19 cellular contexts compared by ENCODE assay signal in the genomic region with DNA sequence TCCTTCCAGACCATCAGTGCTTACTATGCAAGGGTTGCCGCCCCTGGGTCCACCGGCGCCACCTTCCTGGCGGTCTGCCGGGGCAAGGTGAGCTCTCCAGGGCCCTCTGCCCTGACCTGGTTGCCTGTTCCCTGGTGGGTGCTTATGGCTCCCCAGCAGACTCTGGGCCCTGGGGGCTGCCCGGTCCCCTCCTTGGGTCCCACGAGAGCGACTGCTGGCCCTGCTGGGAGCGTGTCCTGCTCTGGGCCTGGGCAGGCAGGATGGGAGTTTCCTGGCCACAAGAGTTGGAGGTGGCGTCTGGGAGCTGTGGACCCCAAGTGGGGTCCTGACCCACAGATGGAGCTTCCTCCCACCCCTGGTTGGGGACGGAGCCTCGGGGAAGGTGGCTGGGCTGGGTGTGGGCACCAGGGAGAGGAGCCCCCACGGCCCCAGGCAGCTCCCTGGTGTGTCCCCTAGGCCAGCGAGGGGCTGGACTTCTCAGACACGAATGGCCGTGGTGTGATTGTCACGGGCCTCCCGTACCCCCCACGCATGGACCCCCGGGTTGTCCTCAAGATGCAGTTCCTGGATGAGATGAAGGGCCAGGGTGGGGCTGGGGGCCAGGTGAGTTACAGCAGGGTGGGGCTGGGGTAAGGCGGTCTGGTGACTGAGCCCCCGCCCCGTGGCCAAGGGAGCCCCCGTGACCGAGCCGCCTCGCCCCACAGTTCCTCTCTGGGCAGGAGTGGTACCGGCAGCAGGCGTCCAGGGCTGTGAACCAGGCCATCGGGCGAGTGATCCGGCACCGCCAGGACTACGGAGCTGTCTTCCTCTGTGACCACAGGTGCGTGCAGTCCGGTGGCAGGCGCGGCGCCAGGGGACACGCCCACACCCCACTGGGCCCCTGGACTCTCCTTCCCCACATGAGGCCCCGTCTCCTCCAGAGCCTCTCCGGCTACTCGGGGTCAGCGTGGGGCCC. TPM values are rescaled to one million over a fixed set of nuclear protein-coding genes. Genes with fewer than 3 reads are reported as not detected.
DNase-seq lines count a peak whose midpoint lies in the region; ATAC-seq and TF ChIP-seq lines count a peak whose summit lies in the region.
"Had no signal": no experiment of that assay in that cellular context is flagged by ENCODE, and none has a peak within 500 bp of the region (broad histone marks: within the 10 kb centered on the region; RNA-seq: fewer than 3 reads in every experiment).

No MANE protein-coding gene starts in this region.

- peaks cover 9% of the 10 kb centered on the region for H3K36me3 Mint-ChIP-seq in stimulated activated memory B cell treated with anti-CD40 and anti-IgM and Interleukin-4, amounts not matched to agents 10 μg/mL and 1 μg/mL and 100 μg/mL, for 72 hours
- peaks cover 0 to 2% of the 10 kb centered on the region in 2 donors for H3K36me3 Mint-ChIP-seq in CD4-positive, alpha-beta memory T cell

- no TSS peak for BruUV-seq in HCT116 (replicated peaks; lab: Mats Ljungman, UMichigan)

- no peak for ATAC-seq in HCT116
- ATAC-seq in left lung = no peak
- ATAC-seq in stimulated activated memory B cell treated with anti-CD40 and anti-IgM and Interleukin-4, amounts not matched to agents 10 μg/mL and 1 μg/mL and 100 μg/mL, for 72 hours = peak; percentile 1
- ATAC-seq: foreskin keratinocyte had no signal

- H3K4me2 ChIP-seq in HCT116 (ENCODE audit: low read length) = no peak overlapping the region

- H3K9me2 ChIP-seq in HCT116 (ENCODE audit: insufficient read depth) = no peaks in the 10 kb centered on the region

- H3K4me1 Mint-ChIP-seq in stimulated activated memory B cell treated with anti-CD40 and anti-IgM and Interleukin-4, amounts not matched to agents 10 μg/mL and 1 μg/mL and 100 μg/mL, for 72 hours = peaks cover 9% of the 10 kb centered on the region
- H3K4me1 Mint-ChIP-seq in CD4-positive, alpha-beta memory T cell = peaks cover 0 to 10% (median 1%) of the 10 kb centered on the region in 4 donors
- H3K4me1 Mint-ChIP-seq: brain had no signal

- DNase-seq in HCT116 (ENCODE audit: low read depth, low spot score) = no peak
- DNase-seq in left lung = no peak
- no peak for DNase-seq in CD4-positive, alpha-beta memory T cell
- DNase-seq in ACHN = no peak
- DNase-seq in NCI-H2029 treated with DMSO at 0.1 percent for 48 hours (lab: John Stamatoyannopoulos, UW) = no peak
- DNase-seq: activated CD4-positive, CD25-positive, alpha-beta regulatory T cell treated with anti-CD3 and anti-CD28 coated beads, Interleukin-2, amount 50 U/mL, for 72 hours; CD4-positive, alpha-beta T cell; DMS53; foreskin keratinocyte; H7; KBM-7; NCI-H1694 treated with DMSO at 0.1 percent for 48 hours; NCI-H345; NK-92 treated with Interleukin-12 subunit alpha and Interleukin-12 subunit beta, amount 100 ng/mL, for 24 hours; stimulated activated naive CD8-positive, alpha-beta T cell treated with anti-CD3 and anti-CD28 coated beads, Interleukin-15, amount 100 ng/mL, for 72 hours had no signal

- H3K4me1 ChIP-seq in HCT116 (ENCODE audit: control insufficient read depth in 1 of 2, insufficient read depth in 2 of 2, low read length in 2 of 2) (peaks cover 38 to 73% of the 10 kb centered on the region in 2 experiments), left lung (peaks cover 20 to 62% of the 10 kb centered on the region in 2 donors)
- H3K4me1 ChIP-seq in CD4-positive, alpha-beta memory T cell (ENCODE audit: insufficient read depth, low read length) = peaks cover 16% of the 10 kb centered on the region
- H3K4me1 ChIP-seq: foreskin keratinocyte had no signal

- intact Hi-C loops in HCT116 (cut with micrococcal nuclease) = no loop called here
- intact Hi-C loops in left lung (cut with DNase I) = no loop called here
- intact Hi-C loops in CD4-positive, alpha-beta memory T cell (cut with micrococcal nuclease) = no loop called here

- no peaks in the 10 kb centered on the region for H3K27me3 ChIP-seq in HCT116 (ENCODE audit: insufficient read depth, low read length)
- H3K27me3 ChIP-seq in left lung = no peaks in the 10 kb centered on the region
- H3K27me3 ChIP-seq in CD4-positive, alpha-beta memory T cell (ENCODE audit: insufficient read depth, low read length) = no peaks in the 10 kb centered on the region
- H3K27me3 ChIP-seq: foreskin keratinocyte had no signal

- no peak for TF ChIP-seq POLR2A in HCT116 (IDR thresholded peaks at IDR 0.05; ENCODE audit: borderline replicate concordance, extremely low read depth, insufficient read depth, insufficient read length)

- H4K20me1 ChIP-seq in HCT116 (ENCODE audit: insufficient read depth) = no peaks in the 10 kb centered on the region

- in situ Hi-C loops in ACHN (cut with HindIII; ENCODE audit: low pct_ligation_motif_present, low pct_unique_long_range_greater_than_20kb, low sequenced_read_pairs) = no loop called here

- RAD21 ChIA-PET in HCT116 (lab: Charles Lee; ENCODE audit: low non-redundant PET in 1 of 2, low total read pairs in 2 of 2, uncharacterized antibody in 2 of 2, unreplicated experiment in 2 of 2) = no interaction called here

- POLR2A ChIA-PET in HCT116 (lab: Charles Lee) = no interaction called here
- POLR2A ChIA-PET in CD4-positive, alpha-beta memory T cell (lab: Charles Lee; ENCODE audit: partially characterized antibody) = interaction anchor here (0.6 to 2.4 kb wide), 4 partner anchors 8 to 175 kb away, joined by 3 to 6 read pairs (median 4); a partner anchor contains a TSS

- no peak for TF ChIP-seq CTCF in HCT116 (IDR thresholded peaks at IDR 0.05 in 2 of 3, conservative IDR thresholded peaks at IDR 0.05 in 1 of 3; ENCODE audit: borderline replicate concordance in 1 of 3, insufficient read depth in 1 of 3, low read depth in 2 of 3, low read length in 2 of 3)
- TF ChIP-seq CTCF in left lung (IDR thresholded peaks at IDR 0.05) = no peak

- H3K9ac ChIP-seq in HCT116 (ENCODE audit: low read length) = no peak overlapping the region

- CTCF ChIA-PET in HCT116 (lab: Charles Lee) = no interaction called here
- CTCF ChIA-PET in CD4-positive, alpha-beta memory T cell (lab: Charles Lee; ENCODE audit: partially characterized antibody) = no interaction called here

- H3K27ac ChIP-seq in HCT116 (ENCODE audit: low read depth, low read length) (peak overlapping the region; percentile 100; the same call in 1 of the 2 replicates), angular gyrus (ENCODE audit: low read depth, low read length) (peak overlapping the region; percentile 70), left lung (peak overlapping the region; percentile 88 to 91)
- H3K27ac ChIP-seq in CD4-positive, alpha-beta memory T cell (ENCODE audit: low read depth, low read length) = no peak overlapping the region
- H3K27ac ChIP-seq: foreskin keratinocyte, HL-60 had no signal

- H3K27me3 Mint-ChIP-seq in stimulated activated memory B cell treated with anti-CD40 and anti-IgM and Interleukin-4, amounts not matched to agents 10 μg/mL and 1 μg/mL and 100 μg/mL, for 72 hours = no peaks in the 10 kb centered on the region
- no peaks in the 10 kb centered on the region for H3K27me3 Mint-ChIP-seq in CD4-positive, alpha-beta memory T cell
- H3K27me3 Mint-ChIP-seq: brain; CD4-positive, alpha-beta T cell; stimulated activated naive CD8-positive, alpha-beta T cell treated with anti-CD3 and anti-CD28 coated beads, Interleukin-15, amount 100 ng/mL, for 72 hours had no signal

- no peak overlapping the region for H2AFZ ChIP-seq in HCT116 (ENCODE audit: low read depth, low read length, poor library complexity, severe bottlenecking)

- TF ChIP-seq RAD21 in HCT116 (IDR thresholded peaks at IDR 0.05; ENCODE audit: low read depth) = no peak

- H3K4me3 Mint-ChIP-seq in stimulated activated memory B cell treated with anti-CD40 and anti-IgM and Interleukin-4, amounts not matched to agents 10 μg/mL and 1 μg/mL and 100 μg/mL, for 72 hours = no peak overlapping the region
- H3K4me3 Mint-ChIP-seq in CD4-positive, alpha-beta memory T cell = no peak overlapping the region
- H3K4me3 Mint-ChIP-seq: brain; CD4-positive, alpha-beta T cell; stimulated activated naive CD8-positive, alpha-beta T cell treated with anti-CD3 and anti-CD28 coated beads, Interleukin-15, amount 100 ng/mL, for 72 hours had no signal

- peaks cover 15% of the 10 kb centered on the region; the same call in 1 of the 2 replicates for H3K79me2 ChIP-seq in HCT116 (ENCODE audit: insufficient read depth, low read length)

- H3K4me3 ChIP-seq in HCT116 (replicated peaks in 1 of 2; ENCODE audit: low read depth in 1 of 2, low read length in 2 of 2) = no peak overlapping the region
- no peak overlapping the region for H3K4me3 ChIP-seq in left lung
- H3K4me3 ChIP-seq in CD4-positive, alpha-beta memory T cell (ENCODE audit: low read length in 2 of 2) = no peak overlapping the region

- H3K27ac Mint-ChIP-seq in stimulated activated memory B cell treated with anti-CD40 and anti-IgM and Interleukin-4, amounts not matched to agents 10 μg/mL and 1 μg/mL and 100 μg/mL, for 72 hours = no peak overlapping the region
- H3K27ac Mint-ChIP-seq in CD4-positive, alpha-beta memory T cell = no peak overlapping the region
- H3K27ac Mint-ChIP-seq: brain; CD4-positive, alpha-beta T cell had no signal

- peaks cover 0 to 7% of the 10 kb centered on the region in 2 experiments; a peak in 1 of 4 replicates for H3K36me3 ChIP-seq in HCT116 (ENCODE audit: control insufficient read depth in 1 of 2, insufficient read depth in 2 of 2, low read length in 2 of 2)
- peaks cover 0 to 13% of the 10 kb centered on the region in 2 donors for H3K36me3 ChIP-seq in left lung
- no peaks in the 10 kb centered on the region for H3K36me3 ChIP-seq in CD4-positive, alpha-beta memory T cell (ENCODE audit: insufficient read depth, low read length)

- H3K9me3 ChIP-seq in HCT116 (ENCODE audit: control insufficient read depth in 1 of 2, insufficient read depth in 1 of 2, low read depth in 1 of 2, low read length in 2 of 2) (no peaks in the 10 kb centered on the region), left lung (no peaks in the 10 kb centered on the region)
- H3K9me3 ChIP-seq in CD4-positive, alpha-beta memory T cell (ENCODE audit: control insufficient read depth in 1 of 2, low read length in 2 of 2) = no peaks in the 10 kb centered on the region

- no peaks in the 10 kb centered on the region for H3K9me3 Mint-ChIP-seq in stimulated activated memory B cell treated with anti-CD40 and anti-IgM and Interleukin-4, amounts not matched to agents 10 μg/mL and 1 μg/mL and 100 μg/mL, for 72 hours
- H3K9me3 Mint-ChIP-seq in CD4-positive, alpha-beta memory T cell = peaks cover 0 to 3% (median 0%) of the 10 kb centered on the region in 8 donors
- H3K9me3 Mint-ChIP-seq: brain; CD4-positive, alpha-beta T cell; stimulated activated naive CD8-positive, alpha-beta T cell treated with anti-CD3 and anti-CD28 coated beads, Interleukin-15, amount 100 ng/mL, for 72 hours had no signal

RNA-seq across cellular contexts. Expression of a gene that starts 7.1 kb away (rescaled TPM):
- total RNA-seq in HCT116 (2021; ENCODE audit: unreplicated experiment) (147 TPM), left lung (10 to 100 TPM in 1 of 2 donors, 1 to 10 TPM in 1; 3.6 to 17.6 TPM)
- polyA plus RNA-seq in HCT116 (2012) = 342 and 380 TPM in 2 replicates
- total RNA-seq in CD4-positive, alpha-beta memory T cell = not detected
- not detected for polyA plus RNA-seq in CD4-positive, alpha-beta memory T cell
- total RNA-seq: H7 had no signal

RNA-seq across cellular contexts. Expression of a gene that starts 18.5 kb away (rescaled TPM):
- total RNA-seq in HCT116 (2021; ENCODE audit: unreplicated experiment) = 53.7 TPM
- polyA plus RNA-seq in HCT116 (2012) = 36.3 and 39.8 TPM in 2 replicates
- total RNA-seq in left lung = 10 to 100 TPM; 38.2 to 46.9 TPM
- total RNA-seq in CD4-positive, alpha-beta memory T cell = 10 to 100 TPM; 85.6 to 92.0 TPM
- polyA plus RNA-seq in CD4-positive, alpha-beta memory T cell = 10 to 100 TPM; 65.5 to 66.3 TPM

RNA-seq across cellular contexts. Expression of a gene that starts 18.5 kb away (rescaled TPM):
- total RNA-seq in HCT116 (2021; ENCODE audit: unreplicated experiment) (30.6 TPM), left lung (10 to 100 TPM; 26.2 to 28.8 TPM)
- 18.5 and 21.0 TPM in 2 replicates for polyA plus RNA-seq in HCT116 (2012)
- total RNA-seq in CD4-positive, alpha-beta memory T cell = 10 to 100 TPM; 51.8 to 55.3 TPM
- polyA plus RNA-seq in CD4-positive, alpha-beta memory T cell = 10 to 100 TPM; 34.6 to 69.5 TPM

RNA-seq across cellular contexts. Expression of a gene that starts 31.2 kb away (rescaled TPM):
- 58.0 TPM for total RNA-seq in HCT116 (2021; ENCODE audit: unreplicated experiment)
- polyA plus RNA-seq in HCT116 (2012) = 24.9 and 26.1 TPM in 2 replicates
- 10 to 100 TPM; 22.3 to 38.8 TPM for total RNA-seq in left lung
- total RNA-seq in CD4-positive, alpha-beta memory T cell = 10 to 100 TPM; 30.9 to 36.0 TPM
- polyA plus RNA-seq in CD4-positive, alpha-beta memory T cell = 1 to 10 TPM; 1.3 to 5.4 TPM

RNA-seq across cellular contexts. Expression of a gene that starts 36.1 kb away (rescaled TPM):
- 138 TPM for total RNA-seq in HCT116 (2021; ENCODE audit: unreplicated experiment)
- 76.1 and 97.1 TPM in 2 replicates for polyA plus RNA-seq in HCT116 (2012)
- total RNA-seq in left lung = 10 to 100 TPM; 12.6 to 13.1 TPM
- 100 to 1,000 TPM; 110 to 120 TPM for total RNA-seq in CD4-positive, alpha-beta memory T cell
- 10 to 100 TPM; 18.9 to 30.5 TPM for polyA plus RNA-seq in CD4-positive, alpha-beta memory T cell
